ENCODE assay signal across 10 cellular contexts in genomic region chr17:66580601-66581385, GRCh38.
A peak's percentile ranks its signal among the peaks of the same experiment; 100 is the strongest.
DNase-seq lines count a peak whose midpoint lies in the region; ATAC-seq, FAIRE-seq and TF ChIP-seq lines count a peak whose summit lies in the region.
"Had no signal": no experiment of that assay in that cellular context is flagged by ENCODE, and none has a peak within 500 bp of the region (broad histone marks: within the 10 kb centered on the region; RNA-seq: fewer than 3 reads in every experiment).

No MANE protein-coding gene starts in this region.

- H3K79me2 ChIP-seq in HepG2 (ENCODE audit: insufficient read depth, low read length) (no peaks in the 10 kb centered on the region), mammary epithelial cell (ENCODE audit: insufficient read depth, low read length) (no peaks in the 10 kb centered on the region)

- peak overlapping the region; percentile 44 to 80 for H3K27ac ChIP-seq in liver (ENCODE audit: low read depth in 1 of 2, low read length in 2 of 2)
- no peak overlapping the region for H3K27ac ChIP-seq in HepG2 (ENCODE audit: extremely low read length, insufficient read depth, low read length)
- peak overlapping the region; percentile 0 to 57 (median 42) for H3K27ac ChIP-seq in right lobe of liver
- H3K27ac ChIP-seq in vagina, result peak overlapping the region; percentile 51
- H3K27ac ChIP-seq in mammary epithelial cell (ENCODE audit: insufficient read depth, low read depth, low read length), result no peak overlapping the region
- H3K27ac ChIP-seq: psoas muscle had no signal

- no peak for FAIRE-seq in HepG2 (lab: Jason Lieb, UNC)
- FAIRE-seq: GM18507 had no signal

- BruUV-seq in HepG2 (replicated peaks; lab: Mats Ljungman, UMichigan), result no TSS peak
- no TSS peak for BruUV-seq in mammary epithelial cell (replicated peaks; lab: Mats Ljungman, UMichigan)

- in situ Hi-C loops in HepG2 (cut with HindIII; ENCODE audit: extremely low pct_ligation_motif_present, low pct_unique_long_range_greater_than_20kb), result no loop called here
- in situ Hi-C loops in mammary epithelial cell (cut with MboI; ENCODE audit: low sequenced_read_pairs in 2 of 2), result no loop called here

- H4K20me1 ChIP-seq in HepG2 (ENCODE audit: insufficient read depth, low read length), result no peaks in the 10 kb centered on the region
- no peaks in the 10 kb centered on the region for H4K20me1 ChIP-seq in mammary epithelial cell (ENCODE audit: insufficient read depth, low read length)

- DNase-seq in HepG2 (ENCODE audit: low spot score) (no peak), cardiac fibroblast (ENCODE audit: low read depth in 2 of 2) (peak; percentile 22 to 62), right lobe of liver (peak in 2 of 3 donors; percentile 43 to 58), vagina (ENCODE audit: extremely low spot score in 2 of 2) (no peak), T-helper 9 cell (no peak), mammary epithelial cell (no peak), NCI-H2171 (lab: John Stamatoyannopoulos, UW) (no peak)

- TF ChIP-seq RAD21 in liver (IDR thresholded peaks at IDR 0.05) (no peak), HepG2 (CRISPR knock-in tag; IDR thresholded peaks at IDR 0.05) (no peak)

- H3K4me1 ChIP-seq in liver (ENCODE audit: control insufficient read depth in 4 of 4, insufficient read depth in 4 of 4, low read length in 3 of 4), result peaks cover 7 to 17% (median 13%) of the 10 kb centered on the region in 4 donors
- H3K4me1 ChIP-seq in HepG2 (ENCODE audit: insufficient read depth, low read length), result peaks cover 39% of the 10 kb centered on the region
- peaks cover 0 to 20% (median 10%) of the 10 kb centered on the region in 4 donors for H3K4me1 ChIP-seq in right lobe of liver
- H3K4me1 ChIP-seq in vagina, result peaks cover 23% of the 10 kb centered on the region
- no peaks in the 10 kb centered on the region for H3K4me1 ChIP-seq in mammary epithelial cell (ENCODE audit: insufficient read depth, low read length)

- no peak overlapping the region for H3K9ac ChIP-seq in liver (ENCODE audit: low read depth in 1 of 2, low read length in 2 of 2)
- H3K9ac ChIP-seq in HepG2 (ENCODE audit: insufficient read depth, low read depth, low read length), result no peak overlapping the region
- H3K9ac ChIP-seq in mammary epithelial cell (ENCODE audit: insufficient read depth, low read length), result no peak overlapping the region

- H2AFZ ChIP-seq in HepG2 (ENCODE audit: low read length), result no peak overlapping the region
- no peak overlapping the region for H2AFZ ChIP-seq in mammary epithelial cell (ENCODE audit: low read depth, low read length)

- no peak for ATAC-seq in HepG2
- ATAC-seq in right lobe of liver, result peak; percentile 49 to 59 (median 56)

- intact Hi-C loops in HepG2 (cut with micrococcal nuclease; ENCODE audit: unreplicated experiment) (no loop called here), right lobe of liver (cut with DNase I) (no loop called here), vagina (cut with DNase I) (no loop called here), mammary epithelial cell (cut with micrococcal nuclease) (no loop called here)

- H3K9me3 ChIP-seq in liver (ENCODE audit: control insufficient read depth in 4 of 4, low read length in 3 of 4) (no peaks in the 10 kb centered on the region), HepG2 (ENCODE audit: low read length) (no peaks in the 10 kb centered on the region), right lobe of liver (no peaks in the 10 kb centered on the region), vagina (no peaks in the 10 kb centered on the region), mammary epithelial cell (replicated peaks; ENCODE audit: insufficient read depth, low read length) (no peaks in the 10 kb centered on the region)
- H3K9me3 ChIP-seq: psoas muscle had no signal

- H3K36me3 ChIP-seq in liver (ENCODE audit: control insufficient read depth in 4 of 4, insufficient read depth in 3 of 4, low read depth in 1 of 4, low read length in 3 of 4) (no peaks in the 10 kb centered on the region), HepG2 (replicated peaks in 1 of 2; ENCODE audit: control insufficient read depth in 1 of 2, insufficient read depth in 2 of 2, low read length in 2 of 2) (no peaks in the 10 kb centered on the region; a peak in 2 of 5 replicates), right lobe of liver (no peaks in the 10 kb centered on the region), vagina (no peaks in the 10 kb centered on the region), mammary epithelial cell (ENCODE audit: insufficient read depth, low read length) (no peaks in the 10 kb centered on the region)

- POLR2A ChIA-PET in HepG2 (lab: Yijun Ruan, JAX), result no interaction called here

- no peak overlapping the region for H3K4me3 ChIP-seq in liver (ENCODE audit: low read depth in 1 of 3, low read length in 3 of 3)
- H3K4me3 ChIP-seq in HepG2 (replicated peaks in 1 of 3; ENCODE audit: insufficient read depth in 1 of 3, low read depth in 2 of 3, low read length in 3 of 3), result no peak overlapping the region
- H3K4me3 ChIP-seq in cardiac fibroblast (replicated peaks in 1 of 2; ENCODE audit: low read depth in 2 of 2, low read length in 2 of 2), result no peak overlapping the region
- H3K4me3 ChIP-seq in right lobe of liver, result no peak overlapping the region
- no peak overlapping the region for H3K4me3 ChIP-seq in vagina
- H3K4me3 ChIP-seq in mammary epithelial cell (replicated peaks in 1 of 3; ENCODE audit: insufficient read depth in 1 of 3, low read depth in 2 of 3, low read length in 3 of 3), result no peak overlapping the region
- H3K4me3 ChIP-seq: psoas muscle had no signal

- no peaks in the 10 kb centered on the region for H3K27me3 ChIP-seq in liver (ENCODE audit: control insufficient read depth in 4 of 4, insufficient read depth in 4 of 4, low read length in 3 of 4)
- no peaks in the 10 kb centered on the region for H3K27me3 ChIP-seq in HepG2 (ENCODE audit: control insufficient read depth in 1 of 2, insufficient read depth in 2 of 2, low read length in 2 of 2)
- no peaks in the 10 kb centered on the region for H3K27me3 ChIP-seq in right lobe of liver
- H3K27me3 ChIP-seq in vagina, result no peaks in the 10 kb centered on the region
- no peaks in the 10 kb centered on the region for H3K27me3 ChIP-seq in mammary epithelial cell (ENCODE audit: insufficient read depth, low read length)

- TF ChIP-seq CTCF in liver (IDR thresholded peaks at IDR 0.05; ENCODE audit: low read depth, low read length, missing input control), result no peak
- no peak for TF ChIP-seq CTCF in HepG2 (CRISPR knock-in tag; IDR thresholded peaks at IDR 0.05)
- no peak for TF ChIP-seq CTCF in cardiac fibroblast (IDR thresholded peaks at IDR 0.05; ENCODE audit: low read depth, low read length)
- no peak for TF ChIP-seq CTCF in right lobe of liver (IDR thresholded peaks at IDR 0.05)
- TF ChIP-seq CTCF in vagina (IDR thresholded peaks at IDR 0.05), result no peak
- TF ChIP-seq CTCF in mammary epithelial cell (conservative IDR thresholded peaks at IDR 0.05 in 1 of 2, IDR thresholded peaks at IDR 0.05 in 1 of 2; ENCODE audit: extremely low read depth in 1 of 2, insufficient read depth in 1 of 2, low read depth in 1 of 2, low read length in 2 of 2), result no peak

- dilution Hi-C loops in mammary epithelial cell (cut with HindIII; ENCODE audit: low sequenced_read_pairs), result no loop called here

- CTCF ChIA-PET in HepG2 (lab: Yijun Ruan, JAX; ENCODE audit: low intra/inter-chr PET ratio, low total read pairs) (no interaction called here), mammary epithelial cell (lab: Charles Lee; ENCODE audit: low non-redundant PET) (no interaction called here)

- TF ChIP-seq POLR2A in HepG2 (IDR thresholded peaks at IDR 0.05; ENCODE audit: insufficient read depth in 1 of 2, low read depth in 2 of 2, low read length in 2 of 2), result no peak
- no peak for TF ChIP-seq POLR2A in right lobe of liver (IDR thresholded peaks at IDR 0.05)
- TF ChIP-seq POLR2A in vagina (IDR thresholded peaks at IDR 0.05), result no peak

- WGBS in liver, result 70% methylated on average over 12 of the region's 12 CpGs
- 93% methylated on average over 12 of the region's 12 CpGs for WGBS in HepG2 (ENCODE audit: low lambda C conversion rate)
- 59% methylated on average over 11 of the region's 12 CpGs for WGBS in right lobe of liver (ENCODE audit: insufficient coverage, low coverage, low lambda C conversion rate, missing lambda C conversion rate)
- 91% methylated on average over 12 of the region's 12 CpGs for WGBS in mammary epithelial cell (ENCODE audit: low coverage, missing lambda C conversion rate)

- H3K4me2 ChIP-seq in HepG2 (ENCODE audit: low read depth, low read length) (no peak overlapping the region), mammary epithelial cell (ENCODE audit: insufficient read depth, low read depth, low read length) (no peak overlapping the region)

- TF ChIP-seq EP300 in HepG2 (IDR thresholded peaks at IDR 0.05; ENCODE audit: low read depth in 2 of 2, low read length in 2 of 2) (no peak), HepG2 (CRISPR knock-in tag; IDR thresholded peaks at IDR 0.05; ENCODE audit: borderline replicate concordance) (no peak)

TF ChIP-seq in liver, 16 proteins besides CTCF, POLR2A, EP300 and RAD21 (continues in another document):
- TF ChIP-seq TAF1 (conservative IDR thresholded peaks at IDR 0.05) (no peak), HNF4G (IDR thresholded peaks at IDR 0.05) (no peak)

TF ChIP-seq in HepG2, 621 proteins besides CTCF, POLR2A, EP300 and RAD21 (continues in another document):
- TF ChIP-seq ZNF296 (CRISPR knock-in tag; conservative IDR thresholded peaks at IDR 0.05), result no peak
- TF ChIP-seq ZBTB20 (CRISPR knock-in tag; IDR thresholded peaks at IDR 0.05; ENCODE audit: borderline replicate concordance, low read depth), result no peak
- no peak for TF ChIP-seq IRF1 (CRISPR knock-in tag; IDR thresholded peaks at IDR 0.05; ENCODE audit: low read depth)

Comparison
In these comparisons a context has a peak if more than half of its experiments do, and no peak if none do; other contexts are left out.
1. H3K27ac ChIP-seq: peak in liver (2 of 2), right lobe of liver (3 of 3) and vagina (single experiment); none in HepG2 (single experiment) and mammary epithelial cell (single experiment).
2. DNase-seq: peak in cardiac fibroblast (2 of 2) and right lobe of liver (2 of 3); none in HepG2 (single experiment), vagina (0 of 2), T-helper 9 cell (single experiment), mammary epithelial cell (single experiment) and NCI-H2171 (single experiment).